ENCODE assay signal across 22 cellular contexts in the genomic region with DNA sequence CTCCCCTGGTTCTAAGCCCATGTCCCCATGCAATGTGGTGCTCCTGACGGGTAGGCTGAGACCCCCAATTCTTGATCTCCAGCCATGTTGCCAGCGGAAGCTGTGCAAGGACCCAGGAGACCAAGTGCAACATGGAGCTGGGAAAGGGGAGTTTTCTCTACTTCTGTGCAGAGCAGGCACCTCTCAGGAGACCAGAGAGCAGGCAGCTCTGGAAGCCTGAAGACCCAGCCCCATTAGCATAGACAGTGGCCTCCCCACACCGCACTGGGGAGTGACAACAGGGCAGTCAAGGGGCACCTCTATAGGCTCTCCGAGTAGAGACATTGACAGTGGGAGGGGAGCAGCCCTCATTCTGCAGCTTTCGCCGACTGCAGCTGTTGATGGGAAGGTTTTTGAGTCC.
"Had no signal": no experiment of that assay in that cellular context is flagged by ENCODE, and none has a peak within 500 bp of the region (broad histone marks: within the 10 kb centered on the region; RNA-seq: fewer than 3 reads in every experiment).

No MANE protein-coding gene starts in this region.

- H3K4me3 Mint-ChIP-seq: activated CD4-positive, alpha-beta T cell treated with anti-CD3 and anti-CD28 coated beads, Interleukin-2, amount 10 ng/mL, durations not matched to agents 24 days and 14 days; activated naive CD4-positive, alpha-beta T cell treated with anti-CD3 and anti-CD28 coated beads for 36 hours; activated naive CD8-positive, alpha-beta T cell treated with anti-CD3 and anti-CD28 coated beads, Interleukin-2, amount 50 U/mL, for 24 hours; activated T-cell treated with anti-CD3 and anti-CD28 coated beads, Interleukin-2, amount 50 U/mL, for 72 hours; nephron progenitor cell; T-cell; T-helper 2 cell treated with Interferon-gamma antibody and Interleukin-4, amounts not matched to agents 5 μg/mL and 100 μg/mL, for 36 hours had no signal

- ATAC-seq: activated CD4-positive, CD25-positive, alpha-beta regulatory T cell treated with anti-CD3 and anti-CD28 coated beads, Interleukin-2, amount 50 U/mL, for 24 hours; activated naive CD8-positive, alpha-beta T cell treated with anti-CD3 and anti-CD28 coated beads, Interleukin-2, amount 50 U/mL, for 24 hours; activated T-cell treated with anti-CD3 and anti-CD28 coated beads, Interleukin-2, amount 50 U/mL, for 72 hours; body of pancreas; sciatic nerve; SK-N-SH treated with all-trans-retinoic acid at 6 μM for 48 hours; T-cell; upper lobe of right lung had no signal

- H3K36me3 Mint-ChIP-seq: T-cell had no signal

- H3K9me3 Mint-ChIP-seq: activated CD4-positive, alpha-beta T cell treated with anti-CD3 and anti-CD28 coated beads, Interleukin-2, amount 10 ng/mL, durations not matched to agents 24 days and 14 days; activated naive CD4-positive, alpha-beta T cell treated with anti-CD3 and anti-CD28 coated beads for 36 hours; activated naive CD8-positive, alpha-beta T cell treated with anti-CD3 and anti-CD28 coated beads, Interleukin-2, amount 50 U/mL, for 24 hours; activated T-cell treated with anti-CD3 and anti-CD28 coated beads, Interleukin-2, amount 50 U/mL, for 72 hours; T-cell; T-helper 2 cell treated with Interferon-gamma antibody and Interleukin-4, amounts not matched to agents 5 μg/mL and 100 μg/mL, for 36 hours had no signal

- DNase-seq: activated CD4-positive, alpha-beta T cell treated with anti-CD3 and anti-CD28 coated beads, Interleukin-2, amount 10 ng/mL, durations not matched to agents 24 days and 14 days; activated effector memory CD4-positive, alpha-beta T cell treated with Interleukin-2 at 50 U/mL for 16 hours; activated naive CD4-positive, alpha-beta T cell treated with anti-CD3 and anti-CD28 coated beads for 36 hours; activated naive CD8-positive, alpha-beta T cell treated with anti-CD3 and anti-CD28 coated beads, Interleukin-2, amount 50 U/mL, for 24 hours; activated T-cell treated with anti-CD3 and anti-CD28 coated beads, Interleukin-2, amount 50 U/mL, for 72 hours; anterior cingulate cortex; body of pancreas; dermis blood vessel endothelial cell; effector memory CD4-positive, alpha-beta T cell; foreskin melanocyte; hippocampal formation; nephron progenitor cell; nucleus accumbens; small intestine; stimulated activated CD4-positive, alpha-beta T cell treated with anti-CD3 and anti-CD28 coated beads, Interleukin-2, amount 100 ng/mL, for 48 hours; stimulated activated naive CD4-positive, alpha-beta T cell; T-cell; upper lobe of right lung had no signal

- H3K4me1 Mint-ChIP-seq: activated CD4-positive, alpha-beta T cell treated with anti-CD3 and anti-CD28 coated beads, Interleukin-2, amount 10 ng/mL, durations not matched to agents 24 days and 14 days; activated naive CD8-positive, alpha-beta T cell treated with anti-CD3 and anti-CD28 coated beads, Interleukin-2, amount 50 U/mL, for 24 hours; T-cell had no signal

- H3K27ac Mint-ChIP-seq: activated CD4-positive, alpha-beta T cell treated with anti-CD3 and anti-CD28 coated beads, Interleukin-2, amount 10 ng/mL, durations not matched to agents 24 days and 14 days; activated naive CD4-positive, alpha-beta T cell treated with anti-CD3 and anti-CD28 coated beads for 36 hours; activated naive CD8-positive, alpha-beta T cell treated with anti-CD3 and anti-CD28 coated beads, Interleukin-2, amount 50 U/mL, for 24 hours; activated T-cell treated with anti-CD3 and anti-CD28 coated beads, Interleukin-2, amount 50 U/mL, for 72 hours; nephron progenitor cell; T-cell; T-helper 2 cell treated with Interferon-gamma antibody and Interleukin-4, amounts not matched to agents 5 μg/mL and 100 μg/mL, for 36 hours had no signal
